In the genomic region with DNA sequence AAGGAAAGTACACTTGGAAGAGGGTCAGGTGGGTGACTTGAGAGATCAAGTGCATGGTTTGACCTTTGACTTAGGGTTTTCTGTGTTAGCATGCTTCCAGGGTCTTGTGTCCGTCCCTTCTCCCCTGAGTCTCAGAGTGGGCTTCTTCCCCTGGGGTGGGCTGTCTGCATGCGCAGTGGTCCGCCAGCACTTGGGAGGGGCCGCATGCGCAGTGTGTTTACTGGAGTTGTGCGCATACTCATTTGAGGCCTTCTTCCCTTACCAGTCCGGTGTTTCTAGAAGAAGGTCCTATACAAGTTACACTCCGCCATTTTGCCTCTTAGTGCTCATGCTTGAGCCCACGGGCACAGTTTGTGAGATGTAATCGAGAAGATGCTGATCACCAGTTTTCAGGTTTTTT, we compare ENCODE assay signal across 25 cellular contexts.
"Had no signal": no experiment of that assay in that cellular context is flagged by ENCODE, and none has a peak within 500 bp of the region (broad histone marks: within the 10 kb centered on the region; RNA-seq: fewer than 3 reads in every experiment).

No MANE protein-coding gene starts in this region.

- H3K4me1 Mint-ChIP-seq: brain had no signal

- H3K4me3 ChIP-seq: MG63 had no signal

- H3K27ac ChIP-seq: VCaP had no signal

- H3K27me3 Mint-ChIP-seq: activated CD4-positive, alpha-beta memory T cell treated with anti-CD3 and anti-CD28 coated beads for 36 hours; activated naive CD8-positive, alpha-beta T cell; brain had no signal

- H3K27ac Mint-ChIP-seq: activated CD4-positive, alpha-beta memory T cell treated with anti-CD3 and anti-CD28 coated beads for 36 hours; activated CD4-positive, alpha-beta T cell treated with anti-CD3 and anti-CD28 coated beads, Interleukin-2, amount 10 ng/mL, durations not matched to agents 7 days and 5 days; activated naive CD4-positive, alpha-beta T cell treated with anti-CD3 and anti-CD28 coated beads for 36 hours; activated naive CD8-positive, alpha-beta T cell; activated T-helper 1 cell treated with anti-CD3 and anti-CD28 coated beads, Interleukin-12 subunit alpha, Interleukin-12 subunit beta, Interleukin-2, Interleukin-4 antibody, amounts not matched to agents 30 ng/mL and 10 ng/mL and 1 ng/mL, durations not matched to agents 14 hours and 24 hours and 36 hours; brain had no signal

- H3K9me3 ChIP-seq: MG63 had no signal

- H3K27me3 ChIP-seq: MG63 had no signal

- H3K4me3 Mint-ChIP-seq: activated CD4-positive, alpha-beta memory T cell treated with anti-CD3 and anti-CD28 coated beads for 36 hours; activated CD4-positive, alpha-beta T cell treated with anti-CD3 and anti-CD28 coated beads, Interleukin-2, amount 10 ng/mL, durations not matched to agents 7 days and 5 days; activated naive CD4-positive, alpha-beta T cell treated with anti-CD3 and anti-CD28 coated beads for 36 hours; activated naive CD8-positive, alpha-beta T cell; activated T-helper 1 cell treated with anti-CD3 and anti-CD28 coated beads, Interleukin-12 subunit alpha, Interleukin-12 subunit beta, Interleukin-2, Interleukin-4 antibody, amounts not matched to agents 30 ng/mL and 10 ng/mL and 1 ng/mL, durations not matched to agents 14 hours and 24 hours and 36 hours; brain had no signal

- ATAC-seq: HepG2, PC-3 had no signal

- DNase-seq: activated CD4-positive, alpha-beta memory T cell treated with anti-CD3 and anti-CD28 coated beads for 36 hours; activated CD4-positive, alpha-beta T cell treated with anti-CD3 and anti-CD28 coated beads, Interleukin-2, amount 10 ng/mL, durations not matched to agents 7 days and 5 days; activated CD4-positive, CD25-positive, alpha-beta regulatory T cell; activated CD8-positive, alpha-beta memory T cell treated with anti-CD3 and anti-CD28 coated beads, Interleukin-2, amount 50 U/mL, for 48 hours; activated gamma-delta T cell; activated naive CD4-positive, alpha-beta T cell treated with anti-CD3 and anti-CD28 coated beads for 36 hours; activated T-cell treated with anti-CD3 and anti-CD28 coated beads, Interleukin-2, amount 50 U/mL, for 1 hour; amygdala; MG63; MV-4-11; NCI-H1092 treated with DMSO at 0.1 percent for 48 hours; NCI-H1417 treated with DMSO at 0.1 percent for 48 hours; NCI-H1694; NCI-H2029; NCI-H2107; NCI-H510A treated with DMSO at 0.1 percent for 48 hours; NCI-H69; PC-3; SIG-M5; T-helper 1 cell had no signal

- H3K36me3 ChIP-seq: MG63 had no signal
